Comparison of ENCODE assay signal across 21 cellular contexts in the genomic region with DNA sequence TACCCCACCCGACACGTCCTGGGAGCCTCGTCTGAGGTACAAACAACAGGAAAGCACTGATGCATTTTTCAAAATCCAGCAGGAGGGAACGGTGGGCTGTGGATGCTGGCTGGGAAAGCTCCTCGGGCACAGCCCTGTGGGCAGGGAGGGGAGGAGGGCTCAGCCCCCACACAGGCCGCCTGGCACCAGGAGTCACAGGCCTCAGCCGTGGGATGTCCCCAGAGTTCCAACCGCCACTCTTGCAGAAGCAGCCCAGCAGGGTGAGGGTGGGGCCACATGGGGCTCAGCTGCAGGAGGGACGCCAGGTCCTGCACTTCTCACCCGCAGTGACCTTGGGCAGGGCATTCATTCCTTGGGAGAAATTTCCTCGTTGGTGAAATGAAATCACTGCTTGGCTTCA.
A peak's percentile ranks its signal among the peaks of the same experiment; 100 is the strongest.
DNase-seq lines count a peak whose midpoint lies in the region; ATAC-seq and TF ChIP-seq lines count a peak whose summit lies in the region.
"Had no signal": no experiment of that assay in that cellular context is flagged by ENCODE, and none has a peak within 500 bp of the region (broad histone marks: within the 10 kb centered on the region; RNA-seq: fewer than 3 reads in every experiment).

No MANE protein-coding gene starts in this region.

- WGBS in upper lobe of left lung, 2 donors: 84 to 91% methylated on average over 8 to 11 of the region's 11 CpGs

- H3K4me1 ChIP-seq in left ventricle myocardium inferior (peaks cover 16% of the 10 kb centered on the region), upper lobe of left lung (peaks cover 0 to 6% (median 0%) of the 10 kb centered on the region in 4 donors)

- DNase-seq in Right ventricle myocardium superior (peak; percentile 33), left ventricle myocardium inferior (no peak), NB4 (ENCODE audit: low read depth) (peak; percentile 24), mesenteric fat pad (ENCODE audit: low spot score) (peak; percentile 68), upper lobe of left lung (peak; percentile 5 to 56)
- no peak for DNase-seq in activated CD8-positive, alpha-beta memory T cell treated with anti-CD3 and anti-CD28 coated beads, Interleukin-2, amount 50 U/mL, for 4 hours
- DNase-seq: DMS53, GDM1, GOT3, MG63, NCI-H1048, NCI-H1417 treated with DMSO at 0.1 percent for 48 hours, NCI-H187, NCI-H2107, NCI-H446 treated with DMSO at 0.1 percent for 48 hours, NCI-H526 treated with DMSO at 0.1 percent for 48 hours, OCI-M1 had no signal

- H3K4me3 ChIP-seq in left ventricle myocardium inferior (no peak overlapping the region), NB4 (ENCODE audit: low read depth, low read length) (no peak overlapping the region), upper lobe of left lung (no peak overlapping the region)
- H3K4me3 ChIP-seq: K562, MG63 had no signal

- TF ChIP-seq CTCF in left ventricle myocardium inferior (IDR thresholded peaks at IDR 0.05; ENCODE audit: borderline replicate concordance): no peak
- no peak for TF ChIP-seq CTCF in NB4 (IDR thresholded peaks at IDR 0.05; ENCODE audit: low read depth, low read length)
- TF ChIP-seq CTCF in upper lobe of left lung (IDR thresholded peaks at IDR 0.05): no peak

- no peak for ATAC-seq in Right ventricle myocardium superior (ENCODE audit: poor library complexity)
- ATAC-seq in upper lobe of left lung (ENCODE audit: low FRiP score in 2 of 2): no peak
- ATAC-seq in HG02623 (IDR thresholded peaks at IDR 0.05; ENCODE audit: unreplicated experiment): no peak
- ATAC-seq: K562, Right ventricle myocardium inferior had no signal

- H3K27ac ChIP-seq in left ventricle myocardium inferior (replicated peaks) (no peak overlapping the region), upper lobe of left lung (no peak overlapping the region)
- H3K27ac ChIP-seq: C4-2B had no signal

- H3K9me3 ChIP-seq in left ventricle myocardium inferior (replicated peaks): peaks cover 13% of the 10 kb centered on the region
- H3K9me3 ChIP-seq in upper lobe of left lung: peaks cover 4 to 16% (median 13%) of the 10 kb centered on the region in 4 donors
- H3K9me3 ChIP-seq: MG63 had no signal

- H3K36me3 ChIP-seq in left ventricle myocardium inferior (no peaks in the 10 kb centered on the region), upper lobe of left lung (no peaks in the 10 kb centered on the region)
- H3K36me3 ChIP-seq: MG63 had no signal

- intact Hi-C loops in Right ventricle myocardium superior (cut with DNase I) (no loop called here), left ventricle myocardium inferior (cut with micrococcal nuclease) (no loop called here)

- TF ChIP-seq POLR2A in NB4 (IDR thresholded peaks at IDR 0.05; ENCODE audit: extremely low read depth, insufficient read length) (no peak), upper lobe of left lung (IDR thresholded peaks at IDR 0.05) (no peak)

- TF ChIP-seq EP300 in upper lobe of left lung (IDR thresholded peaks at IDR 0.05): no peak

- H3K27me3 ChIP-seq in left ventricle myocardium inferior (ENCODE audit: low read depth) (peaks cover 37% of the 10 kb centered on the region), upper lobe of left lung (no peaks in the 10 kb centered on the region)

Comparison
In these comparisons a context has a peak if more than half of its experiments do, and no peak if none do; other contexts are left out.
1. DNase-seq: peak in Right ventricle myocardium superior (single experiment), NB4 (single experiment), mesenteric fat pad (single experiment) and upper lobe of left lung (2 of 2); none in left ventricle myocardium inferior (single experiment) and activated CD8-positive, alpha-beta memory T cell treated with anti-CD3 and anti-CD28 coated beads, Interleukin-2, amount 50 U/mL, for 4 hours (single experiment).